Comparison of ENCODE assay signal across 8 cellular contexts in genomic region chr4:152640058-152640921, GRCh38. TPM values are rescaled to one million over a fixed set of nuclear protein-coding genes. Genes with fewer than 3 reads are reported as not detected.
DNase-seq lines count a peak whose midpoint lies in the region; ATAC-seq and TF ChIP-seq lines count a peak whose summit lies in the region.

No MANE protein-coding gene starts in this region.

- TF ChIP-seq EP300 in SK-N-SH (IDR thresholded peaks at IDR 0.05; ENCODE audit: borderline replicate concordance in 1 of 2, low read depth in 1 of 2, low read length in 1 of 2) = no peak

- RAD21 ChIA-PET in HCT116 (lab: Charles Lee; ENCODE audit: low non-redundant PET in 1 of 2, low total read pairs in 2 of 2, uncharacterized antibody in 2 of 2, unreplicated experiment in 2 of 2) = interaction anchor here (0.9 to 1.2 kb wide), 2 partner anchors 139 to 224 kb away, joined by 3 to 5 read pairs; no protein-coding TSS in a partner anchor

- H3K4me3 ChIP-seq in HCT116 (replicated peaks in 1 of 2; ENCODE audit: low read depth in 1 of 2, low read length in 2 of 2) (no peak overlapping the region), SK-N-SH (ENCODE audit: low read depth in 2 of 2, low read length in 1 of 2) (no peak overlapping the region)

- H2AFZ ChIP-seq in HCT116 (ENCODE audit: low read depth, low read length, poor library complexity, severe bottlenecking) = no peak overlapping the region
- peak overlapping the region; percentile 53; the same call in 1 of the 2 replicates for H2AFZ ChIP-seq in SK-N-SH (ENCODE audit: low read depth)

- H3K27ac ChIP-seq in HCT116 (ENCODE audit: low read depth, low read length) = no peak overlapping the region
- no peak overlapping the region for H3K27ac ChIP-seq in SK-N-SH (ENCODE audit: low read depth in 2 of 2, low read length in 1 of 2)
- H3K27ac ChIP-seq in foreskin keratinocyte = no peak overlapping the region

- H3K9ac ChIP-seq in HCT116 (ENCODE audit: low read length) (no peak overlapping the region), SK-N-SH (no peak overlapping the region)

- H3K9me3 ChIP-seq in HCT116 (ENCODE audit: control insufficient read depth in 1 of 2, insufficient read depth in 1 of 2, low read depth in 1 of 2, low read length in 2 of 2) = no peaks in the 10 kb centered on the region
- no peaks in the 10 kb centered on the region for H3K9me3 ChIP-seq in SK-N-SH

- no TSS peak for BruUV-seq in HCT116 (replicated peaks; lab: Mats Ljungman, UMichigan)

- H3K27me3 ChIP-seq in HCT116 (ENCODE audit: insufficient read depth, low read length) = no peaks in the 10 kb centered on the region
- no peaks in the 10 kb centered on the region for H3K27me3 ChIP-seq in SK-N-SH (ENCODE audit: insufficient read depth)
- H3K27me3 ChIP-seq in foreskin keratinocyte = no peaks in the 10 kb centered on the region

- no peak overlapping the region for H3K4me2 ChIP-seq in HCT116 (ENCODE audit: low read length)
- H3K4me2 ChIP-seq in SK-N-SH = no peak overlapping the region

- POLR2A ChIA-PET in HCT116 (lab: Charles Lee) (no interaction called here), SK-N-SH (lab: Yijun Ruan, JAX) (interaction anchor here (0.5 kb wide), 1 partner anchor 183 kb away, joined by 3 read pairs; no protein-coding TSS in a partner anchor)

- ATAC-seq in HCT116 (peak; percentile 74), foreskin keratinocyte (no peak), sciatic nerve (peak; percentile 39), GM19452 (IDR thresholded peaks at IDR 0.05; ENCODE audit: unreplicated experiment) (no peak), HG02623 (IDR thresholded peaks at IDR 0.05; ENCODE audit: unreplicated experiment) (no peak)

- H3F3A ChIP-seq in SK-N-SH (replicated peaks; ENCODE audit: insufficient read depth) = no peaks in the 10 kb centered on the region

- DNase-seq in CD1c-positive myeloid dendritic cell (ENCODE audit: extremely low spot score) = peak; percentile 48
- DNase-seq in HCT116 (ENCODE audit: low read depth, low spot score) = no peak
- peak; percentile 42 for DNase-seq in SK-N-SH
- DNase-seq in foreskin keratinocyte = no peak
- DNase-seq in sciatic nerve (ENCODE audit: low spot score) = no peak
- no peak for DNase-seq in iPS-NIHi7 (ENCODE audit: extremely low spot score)

- TF ChIP-seq POLR2A in HCT116 (IDR thresholded peaks at IDR 0.05; ENCODE audit: borderline replicate concordance, extremely low read depth, insufficient read depth, insufficient read length) = no peak

- H3K36me3 ChIP-seq in HCT116 (ENCODE audit: control insufficient read depth in 1 of 2, insufficient read depth in 2 of 2, low read length in 2 of 2) (no peaks in the 10 kb centered on the region), SK-N-SH (replicated peaks in 1 of 2; ENCODE audit: control insufficient read depth in 1 of 2, insufficient read depth in 2 of 2, low read length in 1 of 2) (no peaks in the 10 kb centered on the region)

- TF ChIP-seq RAD21 in HCT116 (IDR thresholded peaks at IDR 0.05; ENCODE audit: low read depth) (peak; percentile 76), SK-N-SH (IDR thresholded peaks at IDR 0.05; ENCODE audit: low read length) (peak; percentile 78)

- H4K20me1 ChIP-seq in HCT116 (ENCODE audit: insufficient read depth) (no peaks in the 10 kb centered on the region), SK-N-SH (ENCODE audit: insufficient read depth) (no peaks in the 10 kb centered on the region)

- H3K79me2 ChIP-seq in HCT116 (ENCODE audit: insufficient read depth, low read length) (no peaks in the 10 kb centered on the region), SK-N-SH (ENCODE audit: insufficient read depth) (no peaks in the 10 kb centered on the region)

- H3K9me2 ChIP-seq in HCT116 (ENCODE audit: insufficient read depth) (no peaks in the 10 kb centered on the region), SK-N-SH (no peaks in the 10 kb centered on the region)

- WGBS in SK-N-SH (ENCODE audit: low lambda C conversion rate) = 59% methylated on average over 8 of the region's 8 CpGs

- TF ChIP-seq CTCF in HCT116 (IDR thresholded peaks at IDR 0.05 in 2 of 3, conservative IDR thresholded peaks at IDR 0.05 in 1 of 3; ENCODE audit: borderline replicate concordance in 1 of 3, insufficient read depth in 1 of 3, low read depth in 2 of 3, low read length in 2 of 3) = peak; percentile 31 to 73 (median 63); a peak in 3 of 6 replicates
- TF ChIP-seq CTCF in SK-N-SH (IDR thresholded peaks at IDR 0.05) = peak; percentile 79
- TF ChIP-seq CTCF in foreskin keratinocyte (conservative IDR thresholded peaks at IDR 0.05) = peak; percentile 69

- H3K4me1 ChIP-seq in HCT116 (ENCODE audit: control insufficient read depth in 1 of 2, insufficient read depth in 2 of 2, low read length in 2 of 2) (no peaks in the 10 kb centered on the region), SK-N-SH (ENCODE audit: control insufficient read depth in 1 of 2, insufficient read depth in 2 of 2, low read depth in 1 of 2, low read length in 1 of 2) (peaks cover 0 to 13% of the 10 kb centered on the region in 2 experiments; a peak in 1 of 4 replicates), foreskin keratinocyte (peaks cover 2% of the 10 kb centered on the region)

- intact Hi-C loops in HCT116 (cut with micrococcal nuclease) = loop anchor here (1.0 to 5.0 kb wide), 3 partner anchors 140 to 233 kb away; no protein-coding TSS in a partner anchor
- intact Hi-C loops in sciatic nerve (cut with DNase I) = no loop called here

- CTCF ChIA-PET in HCT116 (lab: Charles Lee) (interaction anchor here (2.7 to 3.5 kb wide), 2 partner anchors 139 to 186 kb away, joined by 21 to 29 read pairs; no protein-coding TSS in a partner anchor), SK-N-SH (lab: Yijun Ruan, JAX) (interaction anchor here (0.6 to 8.3 kb wide), 47 partner anchors 8 to 292 kb away, joined by 3 to 125 read pairs (median 4); partner anchors contain the start of genes FBXW7 and TMEM154)

TF ChIP-seq in HCT116, 20 proteins besides CTCF, POLR2A, EP300 and RAD21 (continues in another document):
- TF ChIP-seq CBX3 (IDR thresholded peaks at IDR 0.05; ENCODE audit: low read depth) (no peak), REST (IDR thresholded peaks at IDR 0.05; ENCODE audit: low read depth) (no peak), POLR2AphosphoS5 (IDR thresholded peaks at IDR 0.05; ENCODE audit: low read depth, low read length) (no peak), JUND (IDR thresholded peaks at IDR 0.05) (no peak)

TF ChIP-seq in SK-N-SH, 30 proteins besides CTCF, POLR2A, EP300 and RAD21:
- peak; percentile 57 for TF ChIP-seq SMC3 (IDR thresholded peaks at IDR 0.05; ENCODE audit: low read depth, low read length)
- TF ChIP-seq GATA2 (CRISPR knock-in tag; IDR thresholded peaks at IDR 0.05) = no peak
- TF ChIP-seq MXI1 (IDR thresholded peaks at IDR 0.05; ENCODE audit: low read depth, low read length) = no peak
- no peak for TF ChIP-seq NFIC (IDR thresholded peaks at IDR 0.05; ENCODE audit: borderline replicate concordance)

RNA-seq across cellular contexts. Expression of gene TMEM154, which starts 39.5 kb away (rescaled TPM):
- total RNA-seq in HCT116 (2021; ENCODE audit: unreplicated experiment) (2.4 TPM), foreskin keratinocyte (102 and 118 TPM in 2 replicates), sciatic nerve (3.7 TPM)
- polyA plus RNA-seq in HCT116 (2012) = 0.36 and 0.68 TPM in 2 replicates
- polyA plus RNA-seq in SK-N-SH (2012; rRNA removed) (0.58 and 0.62 TPM in 2 replicates), foreskin keratinocyte (12.8 and 13.3 TPM in 2 replicates)
- polyA plus RNA-seq in SK-N-SH (2012; cell fraction: cytosol; rRNA removed) = 0.58 and 0.67 TPM in 2 replicates
- 0.46 and 0.86 TPM in 2 replicates for polyA plus RNA-seq in SK-N-SH (2012; cell fraction: nucleus; rRNA removed)

Comparison
In these comparisons a context has a peak if more than half of its experiments do, and no peak if none do; other contexts are left out.
1. DNase-seq: peak in CD1c-positive myeloid dendritic cell (single experiment) and SK-N-SH (single experiment); none in HCT116 (single experiment), foreskin keratinocyte (0 of 2), sciatic nerve (single experiment) and iPS-NIHi7 (single experiment).
2. ATAC-seq: peak in HCT116 (single experiment) and sciatic nerve (single experiment); none in foreskin keratinocyte (single experiment), GM19452 (single experiment) and HG02623 (single experiment).
3. RNA of gene TMEM154, which starts 39.5 kb away (total RNA-seq): 102 to 118 TPM in foreskin keratinocyte; 3.7 TPM in sciatic nerve (single experiment) and 2.4 TPM in HCT116 (single experiment); every median in the first group is over 10 times any median in the second.
4. Peak in every context shown above with its lines, with median percentiles within 50 percentile points of each other: CTCF ChIP-seq.